In the genomic region with DNA sequence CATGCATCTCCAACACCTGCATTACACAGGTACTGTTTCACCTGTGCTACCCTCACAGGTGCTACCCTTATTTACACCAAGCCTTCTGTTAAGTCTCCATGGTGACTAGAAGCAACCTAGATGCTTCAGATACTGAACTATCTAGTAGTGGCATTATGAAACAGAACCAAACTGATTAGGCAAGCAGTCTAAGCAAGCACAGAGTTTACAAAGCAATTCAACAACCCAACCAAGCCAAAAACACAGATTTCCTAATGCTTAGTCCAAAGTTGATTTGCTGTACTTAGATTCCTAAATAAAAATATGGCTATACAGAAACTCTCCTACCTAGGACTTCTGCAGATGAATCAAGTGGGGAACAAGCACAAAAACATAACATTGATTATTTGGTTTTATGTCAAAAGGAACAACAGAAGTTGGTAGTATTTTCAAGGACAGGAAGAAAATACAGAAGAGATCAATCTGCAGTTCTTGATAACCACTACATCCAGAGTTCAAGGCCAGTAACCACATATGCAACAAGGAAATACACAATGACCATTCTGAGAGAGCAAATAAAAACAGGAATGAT, we compare ENCODE assay signal across 1 cellular context.
TF ChIP-seq lines count a peak whose summit lies in the region.

No MANE protein-coding gene starts in this region.

TF ChIP-seq in HepG2, 621 proteins besides CTCF, POLR2A, EP300 and RAD21 (continued from another document and continues in another):
- TF ChIP-seq ZNF629 (CRISPR knock-in tag; conservative IDR thresholded peaks at IDR 0.05) (no peak), DPF2 (CRISPR knock-in tag; IDR thresholded peaks at IDR 0.05; ENCODE audit: borderline replicate concordance, low read depth) (0 out of 2 replicates have a peak, but pooled peaks have one; percentile 32), BCL6 (CRISPR knock-in tag; IDR thresholded peaks at IDR 0.05) (peak; percentile 82), ELF3 (CRISPR knock-in tag; IDR thresholded peaks at IDR 0.05) (peak; percentile 75), MAFG (CRISPR knock-in tag; IDR thresholded peaks at IDR 0.05) (no peak), ZNF34 (CRISPR knock-in tag; IDR thresholded peaks at IDR 0.05; ENCODE audit: borderline replicate concordance) (no peak), HDAC1 (CRISPR knock-in tag; IDR thresholded peaks at IDR 0.05) (0 out of 2 replicates have a peak, but pooled peaks have one; percentile 27), CEBPB (IDR thresholded peaks at IDR 0.05; ENCODE audit: borderline replicate concordance, low read depth, low read length) (peak; percentile 87), ZEB1 (IDR thresholded peaks at IDR 0.05; ENCODE audit: insufficient replicate concordance, low read depth) (peak; percentile 88), RFXANK (CRISPR knock-in tag; IDR thresholded peaks at IDR 0.05) (no peak), FOXK1 (CRISPR knock-in tag; IDR thresholded peaks at IDR 0.05; ENCODE audit: borderline replicate concordance, low read depth) (peak; percentile 64; the same call in 1 of the 2 replicates), ZNF816 (CRISPR knock-in tag; IDR thresholded peaks at IDR 0.05; ENCODE audit: borderline replicate concordance) (no peak), RXRB (CRISPR knock-in tag; IDR thresholded peaks at IDR 0.05; ENCODE audit: borderline replicate concordance) (peak; percentile 32; the same call in 1 of the 2 replicates), MTF1 (CRISPR knock-in tag; IDR thresholded peaks at IDR 0.05) (no peak), ELF4 (CRISPR knock-in tag; IDR thresholded peaks at IDR 0.05; ENCODE audit: borderline replicate concordance) (no peak), ZBTB37 (CRISPR knock-in tag; IDR thresholded peaks at IDR 0.05) (no peak), DNMT1 (CRISPR knock-in tag; IDR thresholded peaks at IDR 0.05) (no peak), ZBTB25 (CRISPR knock-in tag; IDR thresholded peaks at IDR 0.05) (0 out of 2 replicates have a peak, but pooled peaks have one; percentile 19), NR2C2 (CRISPR knock-in tag; IDR thresholded peaks at IDR 0.05; ENCODE audit: borderline replicate concordance) (0 out of 2 replicates have a peak, but pooled peaks have one; percentile 26), HDAC2 (CRISPR knock-in tag; IDR thresholded peaks at IDR 0.05) (peak; percentile 40; the same call in 1 of the 2 replicates), SKI (IDR thresholded peaks at IDR 0.05; ENCODE audit: partially characterized antibody) (peak; percentile 63), SP5 (CRISPR knock-in tag; IDR thresholded peaks at IDR 0.05; ENCODE audit: borderline replicate concordance, low read depth) (no peak), CREM (IDR thresholded peaks at IDR 0.05) (peak; percentile 37; the same call in 1 of the 2 replicates), CREM (CRISPR knock-in tag; IDR thresholded peaks at IDR 0.05) (no peak), ZXDC (CRISPR knock-in tag; IDR thresholded peaks at IDR 0.05) (no peak), HNF4A (CRISPR knock-in tag; IDR thresholded peaks at IDR 0.05) (peak; percentile 73), CEBPG (CRISPR knock-in tag; IDR thresholded peaks at IDR 0.05) (peak; percentile 78), MIXL1 (CRISPR knock-in tag; IDR thresholded peaks at IDR 0.05) (0 out of 2 replicates have a peak, but pooled peaks have one; percentile 26), ZNF652 (CRISPR knock-in tag; IDR thresholded peaks at IDR 0.05; ENCODE audit: borderline replicate concordance, low read depth) (no peak), TP53 (CRISPR knock-in tag; conservative IDR thresholded peaks at IDR 0.05) (no peak), MXD1 (CRISPR knock-in tag; IDR thresholded peaks at IDR 0.05) (no peak), SOX13 (IDR thresholded peaks at IDR 0.05) (no peak), SOX13 (CRISPR knock-in tag; conservative IDR thresholded peaks at IDR 0.05 in 1 of 2, IDR thresholded peaks at IDR 0.05 in 1 of 2) (peak in 1 of 2 experiments; percentile 25; a peak in 1 of 4 replicates), NFKB2 (CRISPR knock-in tag; IDR thresholded peaks at IDR 0.05; ENCODE audit: borderline replicate concordance) (no peak), ZBTB46 (CRISPR knock-in tag; IDR thresholded peaks at IDR 0.05; ENCODE audit: borderline replicate concordance) (no peak), FOSL1 (CRISPR knock-in tag; IDR thresholded peaks at IDR 0.05; ENCODE audit: borderline replicate concordance) (no peak), FOXA3 (CRISPR knock-in tag; IDR thresholded peaks at IDR 0.05) (peak; percentile 75), SOX5 (CRISPR knock-in tag; IDR thresholded peaks at IDR 0.05; ENCODE audit: borderline replicate concordance) (0 out of 2 replicates have a peak, but pooled peaks have one; percentile 30), ADNP (CRISPR knock-in tag; IDR thresholded peaks at IDR 0.05) (no peak)
- TF ChIP-seq, protein P1, sequence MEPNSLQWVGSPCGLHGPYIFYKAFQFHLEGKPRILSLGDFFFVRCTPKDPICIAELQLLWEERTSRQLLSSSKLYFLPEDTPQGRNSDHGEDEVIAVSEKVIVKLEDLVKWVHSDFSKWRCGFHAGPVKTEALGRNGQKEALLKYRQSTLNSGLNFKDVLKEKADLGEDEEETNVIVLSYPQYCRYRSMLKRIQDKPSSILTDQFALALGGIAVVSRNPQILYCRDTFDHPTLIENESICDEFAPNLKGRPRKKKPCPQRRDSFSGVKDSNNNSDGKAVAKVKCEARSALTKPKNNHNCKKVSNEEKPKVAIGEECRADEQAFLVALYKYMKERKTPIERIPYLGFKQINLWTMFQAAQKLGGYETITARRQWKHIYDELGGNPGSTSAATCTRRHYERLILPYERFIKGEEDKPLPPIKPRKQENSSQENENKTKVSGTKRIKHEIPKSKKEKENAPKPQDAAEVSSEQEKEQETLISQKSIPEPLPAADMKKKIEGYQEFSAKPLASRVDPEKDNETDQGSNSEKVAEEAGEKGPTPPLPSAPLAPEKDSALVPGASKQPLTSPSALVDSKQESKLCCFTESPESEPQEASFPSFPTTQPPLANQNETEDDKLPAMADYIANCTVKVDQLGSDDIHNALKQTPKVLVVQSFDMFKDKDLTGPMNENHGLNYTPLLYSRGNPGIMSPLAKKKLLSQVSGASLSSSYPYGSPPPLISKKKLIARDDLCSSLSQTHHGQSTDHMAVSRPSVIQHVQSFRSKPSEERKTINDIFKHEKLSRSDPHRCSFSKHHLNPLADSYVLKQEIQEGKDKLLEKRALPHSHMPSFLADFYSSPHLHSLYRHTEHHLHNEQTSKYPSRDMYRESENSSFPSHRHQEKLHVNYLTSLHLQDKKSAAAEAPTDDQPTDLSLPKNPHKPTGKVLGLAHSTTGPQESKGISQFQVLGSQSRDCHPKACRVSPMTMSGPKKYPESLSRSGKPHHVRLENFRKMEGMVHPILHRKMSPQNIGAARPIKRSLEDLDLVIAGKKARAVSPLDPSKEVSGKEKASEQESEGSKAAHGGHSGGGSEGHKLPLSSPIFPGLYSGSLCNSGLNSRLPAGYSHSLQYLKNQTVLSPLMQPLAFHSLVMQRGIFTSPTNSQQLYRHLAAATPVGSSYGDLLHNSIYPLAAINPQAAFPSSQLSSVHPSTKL (CRISPR knock-in tag; IDR thresholded peaks at IDR 0.05) = peak; percentile 31; the same call in 1 of the 2 replicates
- TF ChIP-seq, protein P2, sequence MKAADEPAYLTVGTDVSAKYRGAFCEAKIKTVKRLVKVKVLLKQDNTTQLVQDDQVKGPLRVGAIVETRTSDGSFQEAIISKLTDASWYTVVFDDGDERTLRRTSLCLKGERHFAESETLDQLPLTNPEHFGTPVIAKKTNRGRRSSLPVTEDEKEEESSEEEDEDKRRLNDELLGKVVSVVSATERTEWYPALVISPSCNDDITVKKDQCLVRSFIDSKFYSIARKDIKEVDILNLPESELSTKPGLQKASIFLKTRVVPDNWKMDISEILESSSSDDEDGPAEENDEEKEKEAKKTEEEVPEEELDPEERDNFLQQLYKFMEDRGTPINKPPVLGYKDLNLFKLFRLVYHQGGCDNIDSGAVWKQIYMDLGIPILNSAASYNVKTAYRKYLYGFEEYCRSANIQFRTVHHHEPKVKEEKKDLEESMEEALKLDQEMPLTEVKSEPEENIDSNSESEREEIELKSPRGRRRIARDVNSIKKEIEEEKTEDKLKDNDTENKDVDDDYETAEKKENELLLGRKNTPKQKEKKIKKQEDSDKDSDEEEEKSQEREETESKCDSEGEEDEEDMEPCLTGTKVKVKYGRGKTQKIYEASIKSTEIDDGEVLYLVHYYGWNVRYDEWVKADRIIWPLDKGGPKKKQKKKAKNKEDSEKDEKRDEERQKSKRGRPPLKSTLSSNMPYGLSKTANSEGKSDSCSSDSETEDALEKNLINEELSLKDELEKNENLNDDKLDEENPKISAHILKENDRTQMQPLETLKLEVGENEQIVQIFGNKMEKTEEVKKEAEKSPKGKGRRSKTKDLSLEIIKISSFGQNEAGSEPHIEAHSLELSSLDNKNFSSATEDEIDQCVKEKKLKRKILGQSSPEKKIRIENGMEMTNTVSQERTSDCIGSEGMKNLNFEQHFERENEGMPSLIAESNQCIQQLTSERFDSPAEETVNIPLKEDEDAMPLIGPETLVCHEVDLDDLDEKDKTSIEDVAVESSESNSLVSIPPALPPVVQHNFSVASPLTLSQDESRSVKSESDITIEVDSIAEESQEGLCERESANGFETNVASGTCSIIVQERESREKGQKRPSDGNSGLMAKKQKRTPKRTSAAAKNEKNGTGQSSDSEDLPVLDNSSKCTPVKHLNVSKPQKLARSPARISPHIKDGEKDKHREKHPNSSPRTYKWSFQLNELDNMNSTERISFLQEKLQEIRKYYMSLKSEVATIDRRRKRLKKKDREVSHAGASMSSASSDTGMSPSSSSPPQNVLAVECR (CRISPR knock-in tag; IDR thresholded peaks at IDR 0.05; ENCODE audit: borderline replicate concordance) = 0 out of 2 replicates have a peak, but pooled peaks have one; percentile 36
- TF ChIP-seq, protein P3, sequence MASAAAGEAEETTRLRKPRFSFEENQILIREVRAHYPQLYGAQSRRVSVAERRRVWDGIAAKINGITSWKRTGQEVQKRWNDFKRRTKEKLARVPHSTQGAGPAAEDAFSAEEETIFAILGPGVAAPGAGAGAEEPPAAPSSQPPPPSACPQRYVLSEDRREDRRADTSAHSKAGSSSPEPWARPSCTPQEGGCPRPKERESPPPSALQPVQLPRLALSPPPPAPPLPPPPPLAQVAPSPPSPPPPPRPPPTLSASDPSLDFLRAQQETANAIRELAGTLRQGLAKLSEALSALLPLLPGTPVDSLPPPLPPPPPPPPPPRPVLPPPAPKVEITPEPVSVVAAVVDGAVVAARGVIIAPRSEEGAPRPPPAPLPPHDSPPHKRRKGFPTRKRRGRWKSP (CRISPR knock-in tag; IDR thresholded peaks at IDR 0.05) = peak; percentile 31; the same call in 1 of the 2 replicates
